Comparison of ENCODE assay signal across 23 cellular contexts in genomic region chr10:124375353-124375614, GRCh38.
"Had no signal": no experiment of that assay in that cellular context is flagged by ENCODE, and none has a peak within 500 bp of the region (broad histone marks: within the 10 kb centered on the region; RNA-seq: fewer than 3 reads in every experiment).

No MANE protein-coding gene starts in this region.

- H3K36me3 Mint-ChIP-seq: immature natural killer cell, natural killer cell had no signal

- H3K27ac Mint-ChIP-seq: immature natural killer cell; natural killer cell; stimulated activated naive CD8-positive, alpha-beta T cell treated with anti-CD3 and anti-CD28 coated beads, Interleukin-15, amount 100 ng/mL, for 72 hours had no signal

- ATAC-seq: left ventricle myocardium superior; lower lobe of right lung; natural killer cell; sciatic nerve; stimulated activated naive CD8-positive, alpha-beta T cell treated with anti-CD3 and anti-CD28 coated beads, Interleukin-15, amount 100 ng/mL, for 72 hours; upper lobe of right lung had no signal

- DNase-seq: dorsolateral prefrontal cortex; effector CD4-positive, alpha-beta T cell; hypothalamus; immature natural killer cell; islet precursor cell; kidney glomerular epithelial cell; left ventricle myocardium superior; lower lobe of right lung; natural killer cell; stimulated activated CD4-positive, alpha-beta T cell treated with anti-CD3 and anti-CD28 coated beads, Interleukin-12 subunit alpha, Interleukin-12 subunit beta, amount 100 ng/mL, for 4 hours; stimulated activated CD4-positive, alpha-beta T cell treated with anti-CD3 and anti-CD28 coated beads, Interleukin-1b, Interleukin-23, amount 100 ng/mL, for 48 hours; stimulated activated CD4-positive, alpha-beta T cell treated with anti-CD3 and anti-CD28 coated beads, Interleukin-4, amount 100 ng/mL, for 1 hour; stimulated activated CD8-positive, alpha-beta memory T cell treated with anti-CD3 and anti-CD28 coated beads, Interleukin-4, amount 100 ng/mL, for 48 hours; stimulated activated naive CD4-positive, alpha-beta T cell; stimulated activated naive CD8-positive, alpha-beta T cell treated with anti-CD3 and anti-CD28 coated beads, Interleukin-15, amount 100 ng/mL, for 72 hours; transverse colon; upper lobe of right lung had no signal

- H3K4me3 Mint-ChIP-seq: immature natural killer cell; natural killer cell; stimulated activated naive CD8-positive, alpha-beta T cell treated with anti-CD3 and anti-CD28 coated beads, Interleukin-15, amount 100 ng/mL, for 72 hours had no signal

- H3K36me3 ChIP-seq: lower lobe of right lung, prostate gland, right atrium auricular region, suprapubic skin, transverse colon, upper lobe of right lung, vagina had no signal

- H3K4me1 ChIP-seq: lower lobe of right lung, prostate gland, right atrium auricular region, transverse colon, upper lobe of right lung, vagina had no signal

- H3K4me1 Mint-ChIP-seq: immature natural killer cell; natural killer cell; stimulated activated naive CD8-positive, alpha-beta T cell treated with anti-CD3 and anti-CD28 coated beads, Interleukin-15, amount 100 ng/mL, for 72 hours had no signal

- H3K9me3 Mint-ChIP-seq: immature natural killer cell; natural killer cell; stimulated activated naive CD8-positive, alpha-beta T cell treated with anti-CD3 and anti-CD28 coated beads, Interleukin-15, amount 100 ng/mL, for 72 hours had no signal

- H3K4me3 ChIP-seq: dorsolateral prefrontal cortex, lower lobe of right lung, prostate gland, right atrium auricular region, smooth muscle cell, suprapubic skin, transverse colon, upper lobe of right lung, vagina had no signal

- H3K9me3 ChIP-seq: lower lobe of right lung, prostate gland, right atrium auricular region, suprapubic skin, transverse colon, upper lobe of right lung, vagina had no signal

- H3K27ac ChIP-seq: dorsolateral prefrontal cortex, lower lobe of right lung, prostate gland, right atrium auricular region, suprapubic skin, transverse colon, upper lobe of right lung, vagina had no signal

- H3K4me2 ChIP-seq: smooth muscle cell had no signal

- H3K27me3 ChIP-seq: right atrium auricular region, upper lobe of right lung, vagina had no signal
